Comparison of ENCODE assay signal across 1 cellular context in the genomic region with DNA sequence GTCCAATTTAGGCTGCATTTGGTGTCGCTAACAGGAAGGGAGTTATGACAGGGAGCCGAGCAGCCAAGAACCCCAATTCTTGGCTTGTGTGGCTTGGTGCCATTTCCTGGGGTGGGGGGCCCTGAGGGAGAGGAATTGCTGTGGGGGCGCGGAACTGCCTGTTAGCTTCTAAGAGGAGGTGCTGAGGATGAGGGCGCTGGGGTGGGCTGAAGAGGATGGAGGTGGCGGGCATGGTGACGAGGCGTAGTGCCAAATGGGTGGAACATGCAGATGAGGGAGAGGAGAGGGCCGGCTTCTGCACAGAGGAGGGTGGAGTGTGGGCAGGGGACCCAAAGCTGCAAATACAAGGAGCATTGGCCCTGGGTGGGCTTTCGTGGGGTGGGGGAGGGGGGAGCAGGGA.
TF ChIP-seq lines count a peak whose summit lies in the region.

No MANE protein-coding gene starts in this region.

TF ChIP-seq in GM12891, 5 proteins besides CTCF, POLR2A, EP300 and RAD21 (continued from another document):
- TF ChIP-seq POLR2AphosphoS5 (IDR thresholded peaks at IDR 0.05; ENCODE audit: low read depth, low read length): no peak
- TF ChIP-seq PAX5 (IDR thresholded peaks at IDR 0.05; ENCODE audit: insufficient read depth, low read length, severe bottlenecking): no peak
- TF ChIP-seq SPI1 (IDR thresholded peaks at IDR 0.05; ENCODE audit: low read depth, low read length): no peak
- no peak for TF ChIP-seq TAF1 (IDR thresholded peaks at IDR 0.05; ENCODE audit: low read depth, low read length)
